35 cellular contexts compared by ENCODE assay signal in the genomic region with DNA sequence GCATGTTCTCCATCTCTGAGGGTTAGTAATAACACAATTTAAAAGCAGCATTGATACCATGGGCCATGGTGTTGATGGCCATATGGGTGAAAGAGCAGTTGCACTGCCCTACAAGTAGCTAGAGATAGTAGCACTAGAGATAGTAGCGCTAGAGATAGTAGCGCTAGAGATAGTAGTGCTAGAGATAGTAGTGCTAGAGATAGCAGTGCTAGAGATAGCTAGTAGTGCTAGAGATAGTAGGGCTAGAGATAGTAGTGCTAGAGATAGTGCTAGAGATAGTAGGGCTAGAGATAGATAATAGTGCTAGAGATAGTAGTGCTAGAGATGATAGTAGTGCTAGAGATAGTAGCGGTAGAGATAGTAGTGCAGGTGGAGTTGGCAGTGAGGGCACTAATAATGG. TPM values are rescaled to one million over a fixed set of nuclear protein-coding genes. Genes with fewer than 3 reads are reported as not detected.
"Had no signal": no experiment of that assay in that cellular context is flagged by ENCODE, and none has a peak within 500 bp of the region (broad histone marks: within the 10 kb centered on the region; RNA-seq: fewer than 3 reads in every experiment).

No MANE protein-coding gene starts in this region.

- H3K36me3 Mint-ChIP-seq: activated CD8-positive, alpha-beta memory T cell treated with anti-CD3 and anti-CD28 coated beads, Interleukin-2, amount 10 ng/mL, durations not matched to agents 7 days and 5 days; activated naive CD4-positive, alpha-beta T cell treated with anti-CD3 and anti-CD28 coated beads, Interleukin-2, amount 10 ng/mL, durations not matched to agents 7 days and 5 days; activated naive CD4-positive, alpha-beta T cell treated with anti-CD3 and anti-CD28 coated beads, Interleukin-2, amount 50 U/mL, for 24 hours; activated naive CD8-positive, alpha-beta T cell; activated naive CD8-positive, alpha-beta T cell treated with anti-CD3 and anti-CD28 coated beads, Interleukin-2, amount 10 ng/mL, durations not matched to agents 7 days and 5 days; brain had no signal

- H3K36me3 ChIP-seq: ascending aorta had no signal

- H3K4me1 Mint-ChIP-seq: activated CD4-positive, alpha-beta memory T cell treated with anti-CD3 and anti-CD28 coated beads, Interleukin-2, amount 10 ng/mL, durations not matched to agents 7 days and 5 days; activated CD4-positive, alpha-beta T cell treated with anti-CD3 and anti-CD28 coated beads for 36 hours; activated CD4-positive, alpha-beta T cell treated with anti-CD3 and anti-CD28 coated beads, Interleukin-2, amount 10 ng/mL, durations not matched to agents 7 days and 5 days; activated CD8-positive, alpha-beta memory T cell treated with anti-CD3 and anti-CD28 coated beads, Interleukin-2, amount 10 ng/mL, durations not matched to agents 7 days and 5 days; activated naive CD4-positive, alpha-beta T cell treated with anti-CD3 and anti-CD28 coated beads, Interleukin-2, amount 10 ng/mL, durations not matched to agents 7 days and 5 days; activated naive CD4-positive, alpha-beta T cell treated with anti-CD3 and anti-CD28 coated beads, Interleukin-2, amount 50 U/mL, for 24 hours; activated naive CD8-positive, alpha-beta T cell treated with anti-CD3 and anti-CD28 coated beads, Interleukin-2, amount 10 ng/mL, durations not matched to agents 7 days and 5 days; activated naive CD8-positive, alpha-beta T cell treated with anti-CD3 and anti-CD28 coated beads, Interleukin-2, amount 50 U/mL, for 24 hours; brain had no signal

- H3K27ac ChIP-seq: ascending aorta, VCaP had no signal

- ATAC-seq: activated CD4-positive, alpha-beta T cell treated with anti-CD3 and anti-CD28 coated beads for 36 hours; activated CD4-positive, CD25-positive, alpha-beta regulatory T cell treated with anti-CD3 and anti-CD28 coated beads, Interleukin-2, amount 50 U/mL, for 24 hours; activated CD8-positive, alpha-beta memory T cell treated with anti-CD3 and anti-CD28 coated beads, Interleukin-2, amount 10 ng/mL, durations not matched to agents 7 days and 5 days; activated CD8-positive, alpha-beta T cell treated with anti-CD3 and anti-CD28 coated beads, Interleukin-2, amount 10 ng/mL, durations not matched to agents 7 days and 5 days; activated naive CD8-positive, alpha-beta T cell treated with anti-CD3 and anti-CD28 coated beads, Interleukin-2, amount 50 U/mL, for 24 hours had no signal

- H3K27ac Mint-ChIP-seq: activated CD4-positive, alpha-beta memory T cell treated with anti-CD3 and anti-CD28 coated beads, Interleukin-2, amount 10 ng/mL, durations not matched to agents 7 days and 5 days; activated CD4-positive, alpha-beta T cell treated with anti-CD3 and anti-CD28 coated beads for 36 hours; activated CD4-positive, alpha-beta T cell treated with anti-CD3 and anti-CD28 coated beads, Interleukin-2, amount 10 ng/mL, durations not matched to agents 7 days and 5 days; activated CD8-positive, alpha-beta memory T cell treated with anti-CD3 and anti-CD28 coated beads, Interleukin-2, amount 10 ng/mL, durations not matched to agents 7 days and 5 days; activated CD8-positive, alpha-beta T cell treated with anti-CD3 and anti-CD28 coated beads, Interleukin-2, amount 10 ng/mL, durations not matched to agents 7 days and 5 days; activated naive CD4-positive, alpha-beta T cell treated with anti-CD3 and anti-CD28 coated beads, Interleukin-2, amount 10 ng/mL, durations not matched to agents 7 days and 5 days; activated naive CD4-positive, alpha-beta T cell treated with anti-CD3 and anti-CD28 coated beads, Interleukin-2, amount 50 U/mL, for 24 hours; activated naive CD8-positive, alpha-beta T cell; activated naive CD8-positive, alpha-beta T cell treated with anti-CD3 and anti-CD28 coated beads, Interleukin-2, amount 10 ng/mL, durations not matched to agents 7 days and 5 days; activated naive CD8-positive, alpha-beta T cell treated with anti-CD3 and anti-CD28 coated beads, Interleukin-2, amount 50 U/mL, for 24 hours; activated T-cell treated with anti-CD3 and anti-CD28 coated beads, Interleukin-2, amount 50 U/mL, for 24 hours; activated T-helper 2 cell treated with anti-CD3 and anti-CD28 coated beads, Interferon-gamma antibody, Interleukin-2, Interleukin-4, amounts not matched to agents 10 μg/mL and 5 μg/mL and 100 μg/mL, durations not matched to agents 14 hours and 24 hours and 36 hours; brain; T-helper 1 cell treated with Interleukin-12 subunit alpha and Interleukin-12 subunit beta and Interleukin-4 antibody, amounts not matched to agents 30 μg/mL and 1 μg/mL, for 36 hours; T-helper 2 cell treated with Interferon-gamma antibody and Interleukin-4, amounts not matched to agents 5 μg/mL and 100 μg/mL, for 36 hours had no signal

- H3K4me3 Mint-ChIP-seq: activated CD4-positive, alpha-beta memory T cell treated with anti-CD3 and anti-CD28 coated beads, Interleukin-2, amount 10 ng/mL, durations not matched to agents 7 days and 5 days; activated CD4-positive, alpha-beta T cell treated with anti-CD3 and anti-CD28 coated beads for 36 hours; activated CD4-positive, alpha-beta T cell treated with anti-CD3 and anti-CD28 coated beads, Interleukin-2, amount 10 ng/mL, durations not matched to agents 7 days and 5 days; activated CD8-positive, alpha-beta memory T cell treated with anti-CD3 and anti-CD28 coated beads, Interleukin-2, amount 10 ng/mL, durations not matched to agents 7 days and 5 days; activated CD8-positive, alpha-beta T cell treated with anti-CD3 and anti-CD28 coated beads, Interleukin-2, amount 10 ng/mL, durations not matched to agents 7 days and 5 days; activated naive CD4-positive, alpha-beta T cell treated with anti-CD3 and anti-CD28 coated beads, Interleukin-2, amount 10 ng/mL, durations not matched to agents 7 days and 5 days; activated naive CD4-positive, alpha-beta T cell treated with anti-CD3 and anti-CD28 coated beads, Interleukin-2, amount 50 U/mL, for 24 hours; activated naive CD8-positive, alpha-beta T cell; activated naive CD8-positive, alpha-beta T cell treated with anti-CD3 and anti-CD28 coated beads, Interleukin-2, amount 10 ng/mL, durations not matched to agents 7 days and 5 days; activated naive CD8-positive, alpha-beta T cell treated with anti-CD3 and anti-CD28 coated beads, Interleukin-2, amount 50 U/mL, for 24 hours; activated T-cell treated with anti-CD3 and anti-CD28 coated beads, Interleukin-2, amount 50 U/mL, for 24 hours; brain; T-helper 1 cell treated with Interleukin-12 subunit alpha and Interleukin-12 subunit beta and Interleukin-4 antibody, amounts not matched to agents 30 μg/mL and 1 μg/mL, for 36 hours; T-helper 2 cell treated with Interferon-gamma antibody and Interleukin-4, amounts not matched to agents 5 μg/mL and 100 μg/mL, for 36 hours had no signal

- H3K9me3 Mint-ChIP-seq: activated CD4-positive, alpha-beta memory T cell treated with anti-CD3 and anti-CD28 coated beads, Interleukin-2, amount 10 ng/mL, durations not matched to agents 7 days and 5 days; activated CD4-positive, alpha-beta T cell treated with anti-CD3 and anti-CD28 coated beads, Interleukin-2, amount 10 ng/mL, durations not matched to agents 7 days and 5 days; activated naive CD4-positive, alpha-beta T cell treated with anti-CD3 and anti-CD28 coated beads, Interleukin-2, amount 10 ng/mL, durations not matched to agents 7 days and 5 days; activated naive CD4-positive, alpha-beta T cell treated with anti-CD3 and anti-CD28 coated beads, Interleukin-2, amount 50 U/mL, for 24 hours; activated T-helper 2 cell treated with anti-CD3 and anti-CD28 coated beads, Interferon-gamma antibody, Interleukin-2, Interleukin-4, amounts not matched to agents 10 μg/mL and 5 μg/mL and 100 μg/mL, durations not matched to agents 14 hours and 24 hours and 36 hours; T-helper 1 cell treated with Interleukin-12 subunit alpha and Interleukin-12 subunit beta and Interleukin-4 antibody, amounts not matched to agents 30 μg/mL and 1 μg/mL, for 36 hours; T-helper 2 cell treated with Interferon-gamma antibody and Interleukin-4, amounts not matched to agents 5 μg/mL and 100 μg/mL, for 36 hours had no signal

- H3K4me1 ChIP-seq: ascending aorta had no signal

- H3K27me3 ChIP-seq: ascending aorta had no signal

- DNase-seq: activated CD4-positive, alpha-beta memory T cell treated with anti-CD3 and anti-CD28 coated beads, Interleukin-2, amount 10 ng/mL, durations not matched to agents 7 days and 5 days; activated CD4-positive, alpha-beta T cell treated with anti-CD3 and anti-CD28 coated beads for 1 hour; activated CD4-positive, alpha-beta T cell treated with anti-CD3 and anti-CD28 coated beads for 36 hours; activated CD4-positive, alpha-beta T cell treated with anti-CD3 and anti-CD28 coated beads for 48 hours; activated CD4-positive, alpha-beta T cell treated with anti-CD3 and anti-CD28 coated beads, Interleukin-2, amount 10 ng/mL, durations not matched to agents 7 days and 5 days; activated CD4-positive, alpha-beta T cell treated with anti-CD3 and anti-CD28 coated beads, Interleukin-2, amount 50 U/mL, for 48 hours; activated CD4-positive, CD25-positive, alpha-beta regulatory T cell; activated CD8-positive, alpha-beta memory T cell treated with anti-CD3 and anti-CD28 coated beads for 24 hours; activated CD8-positive, alpha-beta memory T cell treated with anti-CD3 and anti-CD28 coated beads, Interleukin-2, amount 10 ng/mL, durations not matched to agents 7 days and 5 days; activated CD8-positive, alpha-beta memory T cell treated with anti-CD3 and anti-CD28 coated beads, Interleukin-2, amount 50 U/mL, for 48 hours; activated CD8-positive, alpha-beta T cell treated with anti-CD3 and anti-CD28 coated beads, Interleukin-2, amount 10 ng/mL, durations not matched to agents 7 days and 5 days; activated effector memory CD4-positive, alpha-beta T cell treated with Interleukin-2 at 50 U/mL for 16 hours; activated gamma-delta T cell; activated naive CD4-positive, alpha-beta T cell treated with anti-CD3 and anti-CD28 coated beads, Interleukin-2, amount 10 ng/mL, durations not matched to agents 7 days and 5 days; activated naive CD4-positive, alpha-beta T cell treated with Interleukin-2 at 50 U/mL for 16 hours; activated naive CD8-positive, alpha-beta T cell treated with anti-CD3 and anti-CD28 coated beads, Interleukin-2, amount 10 ng/mL, durations not matched to agents 7 days and 5 days; activated naive CD8-positive, alpha-beta T cell treated with anti-CD3 and anti-CD28 coated beads, Interleukin-2, amount 50 U/mL, for 24 hours; activated T-cell treated with anti-CD3 and anti-CD28 coated beads, Interleukin-2, amount 50 U/mL, for 24 hours; activated T-cell treated with anti-CD3 and anti-CD28 coated beads, Interleukin-2, amount 50 U/mL, for 48 hours; amygdala; anterior cingulate cortex; central memory CD4-positive, alpha-beta T cell; T-helper 1 cell; T-helper 2 cell; T-helper 9 cell had no signal

- H3K27me3 Mint-ChIP-seq: activated CD4-positive, alpha-beta memory T cell treated with anti-CD3 and anti-CD28 coated beads, Interleukin-2, amount 10 ng/mL, durations not matched to agents 7 days and 5 days; activated CD4-positive, alpha-beta T cell treated with anti-CD3 and anti-CD28 coated beads, Interleukin-2, amount 10 ng/mL, durations not matched to agents 7 days and 5 days; activated CD8-positive, alpha-beta memory T cell treated with anti-CD3 and anti-CD28 coated beads, Interleukin-2, amount 10 ng/mL, durations not matched to agents 7 days and 5 days; activated naive CD4-positive, alpha-beta T cell treated with anti-CD3 and anti-CD28 coated beads, Interleukin-2, amount 10 ng/mL, durations not matched to agents 7 days and 5 days; activated naive CD8-positive, alpha-beta T cell treated with anti-CD3 and anti-CD28 coated beads, Interleukin-2, amount 10 ng/mL, durations not matched to agents 7 days and 5 days; activated naive CD8-positive, alpha-beta T cell treated with anti-CD3 and anti-CD28 coated beads, Interleukin-2, amount 50 U/mL, for 24 hours; activated T-cell treated with anti-CD3 and anti-CD28 coated beads, Interleukin-2, amount 50 U/mL, for 24 hours had no signal

- H3K4me3 ChIP-seq: ascending aorta had no signal

- H3K9me3 ChIP-seq: ascending aorta had no signal

RNA-seq across cellular contexts. Expression of gene KLHL14, which starts 39.5 kb away (rescaled TPM):
- total RNA-seq: activated CD4-positive, alpha-beta memory T cell treated with anti-CD3 and anti-CD28 coated beads, Interleukin-2, amount 10 ng/mL, durations not matched to agents 7 days and 5 days; activated CD4-positive, alpha-beta T cell treated with anti-CD3 and anti-CD28 coated beads for 36 hours; activated CD4-positive, alpha-beta T cell treated with anti-CD3 and anti-CD28 coated beads, Interleukin-2, amount 10 ng/mL, durations not matched to agents 7 days and 5 days; activated CD8-positive, alpha-beta memory T cell treated with anti-CD3 and anti-CD28 coated beads, Interleukin-2, amount 10 ng/mL, durations not matched to agents 7 days and 5 days; activated CD8-positive, alpha-beta T cell treated with anti-CD3 and anti-CD28 coated beads, Interleukin-2, amount 10 ng/mL, durations not matched to agents 7 days and 5 days; activated naive CD8-positive, alpha-beta T cell treated with anti-CD3 and anti-CD28 coated beads, Interleukin-2, amount 10 ng/mL, durations not matched to agents 7 days and 5 days; activated T-helper 2 cell treated with anti-CD3 and anti-CD28 coated beads, Interferon-gamma antibody, Interleukin-2, Interleukin-4, amounts not matched to agents 10 μg/mL and 5 μg/mL and 100 μg/mL, durations not matched to agents 14 hours and 24 hours and 36 hours; ascending aorta; bronchial epithelial cell had no signal
